12 cellular contexts compared by ENCODE assay signal in the genomic region with DNA sequence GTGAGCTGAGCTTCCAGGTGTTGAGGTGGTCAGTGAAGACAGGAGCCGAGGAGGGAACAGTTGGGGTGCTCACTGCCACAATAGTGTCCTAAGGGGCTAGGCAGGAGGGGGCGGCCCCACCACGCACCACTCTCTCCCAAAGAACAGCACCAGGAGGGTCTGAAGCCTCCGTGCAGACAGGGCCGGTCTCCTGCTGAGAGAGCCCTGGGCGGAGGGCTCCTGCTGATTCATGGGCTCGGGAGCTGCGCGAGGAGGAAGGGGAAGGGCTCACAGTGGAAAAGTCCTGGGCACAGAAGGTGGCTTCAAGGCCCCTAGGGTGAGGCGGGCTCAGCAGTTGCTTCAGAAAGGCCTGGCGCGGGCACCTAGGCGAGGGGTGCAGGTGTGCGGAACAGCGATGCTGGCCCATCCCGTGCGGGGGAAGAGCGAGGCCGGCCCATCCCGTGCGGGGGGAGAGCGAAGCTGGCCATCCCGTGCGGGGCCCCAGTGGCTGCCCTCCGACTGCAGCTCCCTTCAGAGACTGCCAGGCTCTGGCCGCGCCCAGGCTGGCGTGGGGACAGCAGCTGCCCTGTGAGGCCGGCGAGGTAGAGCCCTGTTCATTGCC.
"Had no signal": no experiment of that assay in that cellular context is flagged by ENCODE, and none has a peak within 500 bp of the region (broad histone marks: within the 10 kb centered on the region; RNA-seq: fewer than 3 reads in every experiment).

No MANE protein-coding gene starts in this region.

- DNase-seq: activated B cell treated with CpG ODN at 0.5 μM for 24 hours; activated CD4-positive, alpha-beta T cell treated with anti-CD3 and anti-CD28 coated beads, Interleukin-2, amount 10 ng/mL, durations not matched to agents 7 days and 5 days; activated effector memory CD4-positive, alpha-beta T cell treated with Interleukin-2 at 50 U/mL for 16 hours; activated T-cell treated with anti-CD3 and anti-CD28 coated beads, Interleukin-2, amount 50 U/mL, for 1 hour; colonic mucosa; esophagus squamous epithelium; stimulated activated CD4-positive, alpha-beta T cell treated with anti-CD3 and anti-CD28 coated beads, Interleukin-4, amount 100 ng/mL, for 1 hour; stimulated activated naive B cell treated with anti-CD40 and anti-IgM and Interleukin-4, amounts not matched to agents 10 μg/mL and 1 μg/mL and 100 μg/mL, for 72 hours; substantia nigra; SW 1271 had no signal

- H3K27ac Mint-ChIP-seq: activated B cell treated with CpG ODN at 0.5 μM for 24 hours; activated CD4-positive, alpha-beta T cell treated with anti-CD3 and anti-CD28 coated beads, Interleukin-2, amount 10 ng/mL, durations not matched to agents 7 days and 5 days; activated naive CD4-positive, alpha-beta T cell treated with anti-CD3 and anti-CD28 coated beads, Interleukin-2, amount 50 U/mL, for 24 hours; stimulated activated naive B cell treated with anti-CD40 and anti-IgM and Interleukin-4, amounts not matched to agents 10 μg/mL and 1 μg/mL and 100 μg/mL, for 72 hours; T-helper 2 cell treated with Interferon-gamma antibody and Interleukin-4, amounts not matched to agents 5 μg/mL and 100 μg/mL, for 36 hours had no signal

- ATAC-seq: stimulated activated naive B cell treated with anti-CD40 and anti-IgM and Interleukin-4, amounts not matched to agents 10 μg/mL and 1 μg/mL and 100 μg/mL, for 72 hours had no signal

- H3K4me1 Mint-ChIP-seq: activated B cell treated with CpG ODN at 0.5 μM for 24 hours; activated CD4-positive, alpha-beta T cell treated with anti-CD3 and anti-CD28 coated beads, Interleukin-2, amount 10 ng/mL, durations not matched to agents 7 days and 5 days; activated naive CD4-positive, alpha-beta T cell treated with anti-CD3 and anti-CD28 coated beads, Interleukin-2, amount 50 U/mL, for 24 hours had no signal

- H3K36me3 Mint-ChIP-seq: activated naive CD4-positive, alpha-beta T cell treated with anti-CD3 and anti-CD28 coated beads, Interleukin-2, amount 50 U/mL, for 24 hours had no signal

- H3K4me3 Mint-ChIP-seq: activated B cell treated with CpG ODN at 0.5 μM for 24 hours; activated CD4-positive, alpha-beta T cell treated with anti-CD3 and anti-CD28 coated beads, Interleukin-2, amount 10 ng/mL, durations not matched to agents 7 days and 5 days; activated naive CD4-positive, alpha-beta T cell treated with anti-CD3 and anti-CD28 coated beads, Interleukin-2, amount 50 U/mL, for 24 hours; stimulated activated naive B cell treated with anti-CD40 and anti-IgM and Interleukin-4, amounts not matched to agents 10 μg/mL and 1 μg/mL and 100 μg/mL, for 72 hours; T-helper 2 cell treated with Interferon-gamma antibody and Interleukin-4, amounts not matched to agents 5 μg/mL and 100 μg/mL, for 36 hours had no signal

- H3K27me3 Mint-ChIP-seq: activated CD4-positive, alpha-beta T cell treated with anti-CD3 and anti-CD28 coated beads, Interleukin-2, amount 10 ng/mL, durations not matched to agents 7 days and 5 days; activated naive CD4-positive, alpha-beta T cell treated with anti-CD3 and anti-CD28 coated beads, Interleukin-2, amount 50 U/mL, for 24 hours had no signal

- H3K9me3 Mint-ChIP-seq: activated B cell treated with CpG ODN at 0.5 μM for 24 hours; activated naive CD4-positive, alpha-beta T cell treated with anti-CD3 and anti-CD28 coated beads, Interleukin-2, amount 50 U/mL, for 24 hours; T-helper 2 cell treated with Interferon-gamma antibody and Interleukin-4, amounts not matched to agents 5 μg/mL and 100 μg/mL, for 36 hours had no signal
